In genomic region chr12:25764892-25765291, GRCh38 we compare ENCODE assay signal across 14 cellular contexts.
DNase-seq lines count a peak whose midpoint lies in the region; ATAC-seq and TF ChIP-seq lines count a peak whose summit lies in the region.
"Had no signal": no experiment of that assay in that cellular context is flagged by ENCODE, and none has a peak within 500 bp of the region (broad histone marks: within the 10 kb centered on the region; RNA-seq: fewer than 3 reads in every experiment).

No MANE protein-coding gene starts in this region.

- H3K79me2 ChIP-seq in osteoblast (ENCODE audit: insufficient read depth, low read length) = no peaks in the 10 kb centered on the region

- no peak overlapping the region for H2AFZ ChIP-seq in osteoblast (ENCODE audit: low read length)

- H3K4me3 ChIP-seq in osteoblast (ENCODE audit: insufficient read depth, low read length) = no peak overlapping the region

- in situ Hi-C loops in KBM-7 (cut with MboI; ENCODE audit: low pct_unique_long_range_greater_than_20kb, low sequenced_read_pairs) = no loop called here

- peak overlapping the region; percentile 17 for H3K4me2 ChIP-seq in osteoblast (ENCODE audit: insufficient read depth, low read length)

- H3K9me3 ChIP-seq in osteoblast (ENCODE audit: low read depth, low read length) = no peaks in the 10 kb centered on the region

- H3K36me3 ChIP-seq in osteoblast (ENCODE audit: insufficient read depth, low read length) = no peaks in the 10 kb centered on the region

- H4K20me1 ChIP-seq in osteoblast (ENCODE audit: insufficient read depth, low read length) = no peaks in the 10 kb centered on the region

- DNase-seq in Daoy (ENCODE audit: low read depth) = peak; percentile 47
- peak; percentile 24 for DNase-seq in NCI-H226
- DNase-seq in astrocyte of the hippocampus (ENCODE audit: low read depth, low spot score) = peak; percentile 31
- no peak for DNase-seq in osteoblast (ENCODE audit: insufficient read length, low spot score, missing footprints)
- no peak for DNase-seq in NCI-H2029 treated with DMSO at 0.1 percent for 48 hours (lab: John Stamatoyannopoulos, UW)
- DNase-seq in KBM-7 = no peak
- DNase-seq: CD8-positive, alpha-beta T cell; EL; NCI-H1436; NCI-H2081; NCI-H69; PC-3 had no signal

- H3K27me3 ChIP-seq in osteoblast (ENCODE audit: insufficient read depth, low read length) = no peaks in the 10 kb centered on the region

- no peak for ATAC-seq in GM19035 (IDR thresholded peaks at IDR 0.05; ENCODE audit: unreplicated experiment)
- ATAC-seq: CD8-positive, alpha-beta T cell; HCT116; PC-3 had no signal

- no peak overlapping the region for H3K27ac ChIP-seq in osteoblast (ENCODE audit: low read depth, low read length)

- no peak for TF ChIP-seq CTCF in osteoblast (IDR thresholded peaks at IDR 0.05; ENCODE audit: extremely low read depth, low read depth, low read length)

- peaks cover 38% of the 10 kb centered on the region for H3K4me1 ChIP-seq in osteoblast (ENCODE audit: insufficient read depth, low read length)

Comparison
In these comparisons a context has a peak if more than half of its experiments do, and no peak if none do; other contexts are left out.
1. DNase-seq: peak in Daoy (single experiment), NCI-H226 (single experiment) and astrocyte of the hippocampus (single experiment); none in osteoblast (single experiment), NCI-H2029 treated with DMSO at 0.1 percent for 48 hours (single experiment) and KBM-7 (single experiment).